In genomic region chr3:58337190-58337589, GRCh38 we compare ENCODE assay signal across 1 cellular context.
TF ChIP-seq lines count a peak whose summit lies in the region.

No MANE protein-coding gene starts in this region.

TF ChIP-seq in HepG2, 621 proteins besides CTCF, POLR2A, EP300 and RAD21:
- TF ChIP-seq ZKSCAN1 (IDR thresholded peaks at IDR 0.05; ENCODE audit: low read length) (peak; percentile 90), FOXP4 (CRISPR knock-in tag; IDR thresholded peaks at IDR 0.05) (no peak), ZBTB39 (CRISPR knock-in tag; IDR thresholded peaks at IDR 0.05) (no peak)
TF ChIP-seq in HepG2: peak in this region for 1.
